ENCODE assay signal across 21 cellular contexts in genomic region chr3:42184622-42185010, GRCh38.
DNase-seq lines count a peak whose midpoint lies in the region; ATAC-seq and TF ChIP-seq lines count a peak whose summit lies in the region.
"Had no signal": no experiment of that assay in that cellular context is flagged by ENCODE, and none has a peak within 500 bp of the region (broad histone marks: within the 10 kb centered on the region; RNA-seq: fewer than 3 reads in every experiment).

No MANE protein-coding gene starts in this region.

- H3F3A ChIP-seq in PC-3 (ENCODE audit: low read length, unreplicated experiment) = no peaks in the 10 kb centered on the region

- H3K27me3 Mint-ChIP-seq in chondrocyte (ENCODE audit: low read depth) = no peaks in the 10 kb centered on the region
- no peaks in the 10 kb centered on the region for H3K27me3 Mint-ChIP-seq in mesothelial cell of epicardium (ENCODE audit: low read depth)
- no peaks in the 10 kb centered on the region for H3K27me3 Mint-ChIP-seq in activated CD4-positive, alpha-beta memory T cell treated with anti-CD3 and anti-CD28 coated beads for 36 hours
- H3K27me3 Mint-ChIP-seq: activated naive CD4-positive, alpha-beta T cell treated with anti-CD3 and anti-CD28 coated beads, Interleukin-2, amount 50 U/mL, for 24 hours had no signal

- H3K4me3 ChIP-seq in PC-3 (ENCODE audit: low read length) (no peak overlapping the region), stomach (no peak overlapping the region)
- H3K4me3 ChIP-seq: BLaER1 treated with 17β-estradiol and CSF1 and Interleukin-3, amounts not matched to agents 10 nM and 100 nM; HAP-1; left ventricle myocardium inferior; prostate gland had no signal

- no TSS peak for BruUV-seq in PC-3 (replicated peaks; lab: Mats Ljungman, UMichigan)

- ATAC-seq in PC-3 = no peak
- no peak for ATAC-seq in HG03432 (IDR thresholded peaks at IDR 0.05; ENCODE audit: unreplicated experiment)

- TF ChIP-seq CTCF in PC-3 (conservative IDR thresholded peaks at IDR 0.05; ENCODE audit: low read depth, low read length) (no peak), chondrocyte (IDR thresholded peaks at IDR 0.05) (no peak), mesothelial cell of epicardium (IDR thresholded peaks at IDR 0.05; ENCODE audit: unreplicated experiment) (no peak), stomach (IDR thresholded peaks at IDR 0.05) (no peak)

- H3K9me3 ChIP-seq in PC-3 (ENCODE audit: low read length) = no peaks in the 10 kb centered on the region
- H3K9me3 ChIP-seq in stomach = no peaks in the 10 kb centered on the region
- H3K9me3 ChIP-seq: BLaER1 treated with 17β-estradiol and CSF1 and Interleukin-3, amounts not matched to agents 10 nM and 100 nM; HAP-1; left ventricle myocardium inferior; prostate gland had no signal

- no peak for TF ChIP-seq POLR2A in stomach (IDR thresholded peaks at IDR 0.05)

- 0 out of 2 replicates have a peak overlapping the region, but pooled peaks have one; percentile 4 for H2AFZ ChIP-seq in PC-3 (ENCODE audit: low read length)

- POLR2A ChIA-PET in PC-3 (lab: Charles Lee; ENCODE audit: unreplicated experiment) = interaction anchor here (0.6 kb wide), 1 partner anchor 154 kb away, joined by 3 read pairs; no protein-coding TSS in a partner anchor
- POLR2A ChIA-PET in activated CD4-positive, alpha-beta memory T cell treated with anti-CD3 and anti-CD28 coated beads for 36 hours (lab: Charles Lee) = no interaction called here

- DNase-seq in PC-3 = no peak
- DNase-seq in chondrocyte (ENCODE audit: low spot score) = no peak
- DNase-seq in mesothelial cell of epicardium (ENCODE audit: low spot score in 2 of 2, unreplicated experiment in 2 of 2) = no peak
- DNase-seq in stomach = no peak
- no peak for DNase-seq in activated CD4-positive, alpha-beta memory T cell treated with anti-CD3 and anti-CD28 coated beads for 36 hours
- no peak for DNase-seq in NCI-H1694 treated with DMSO at 0.1 percent for 48 hours (lab: John Stamatoyannopoulos, UW)
- DNase-seq: activated CD4-positive, alpha-beta T cell treated with anti-CD3 and anti-CD28 coated beads, Interleukin-2, amount 50 U/mL, for 1 hour; anterior cingulate cortex; central memory CD4-positive, alpha-beta T cell; left ventricle myocardium inferior; NCI-H1092; NCI-H187 treated with DMSO at 0.1 percent for 48 hours; NCI-H226; NCI-H748 treated with DMSO at 0.1 percent for 48 hours; stimulated activated CD8-positive, alpha-beta memory T cell treated with anti-CD3 and anti-CD28 coated beads, Interleukin-4, amount 100 ng/mL, for 48 hours had no signal

- no peaks in the 10 kb centered on the region for H3K9me2 ChIP-seq in PC-3 (replicated peaks; ENCODE audit: low read length)

- no peak for TF ChIP-seq EP300 in stomach (IDR thresholded peaks at IDR 0.05)

- no peaks in the 10 kb centered on the region for H3K9me3 Mint-ChIP-seq in chondrocyte (ENCODE audit: low read depth)
- no peaks in the 10 kb centered on the region for H3K9me3 Mint-ChIP-seq in mesothelial cell of epicardium
- no peaks in the 10 kb centered on the region for H3K9me3 Mint-ChIP-seq in activated CD4-positive, alpha-beta memory T cell treated with anti-CD3 and anti-CD28 coated beads for 36 hours
- H3K9me3 Mint-ChIP-seq: activated naive CD4-positive, alpha-beta T cell treated with anti-CD3 and anti-CD28 coated beads, Interleukin-2, amount 50 U/mL, for 24 hours had no signal

- H3K4me3 Mint-ChIP-seq in chondrocyte (ENCODE audit: unreplicated experiment) = no peak overlapping the region
- no peak overlapping the region for H3K4me3 Mint-ChIP-seq in mesothelial cell of epicardium
- no peak overlapping the region for H3K4me3 Mint-ChIP-seq in activated CD4-positive, alpha-beta memory T cell treated with anti-CD3 and anti-CD28 coated beads for 36 hours
- H3K4me3 Mint-ChIP-seq: activated naive CD4-positive, alpha-beta T cell treated with anti-CD3 and anti-CD28 coated beads, Interleukin-2, amount 50 U/mL, for 24 hours had no signal

- H3K9ac ChIP-seq in PC-3 (ENCODE audit: low read length) = peak overlapping the region; percentile 11; the same call in 1 of the 2 replicates
- H3K9ac ChIP-seq: BLaER1 treated with 17β-estradiol and CSF1 and Interleukin-3, amounts not matched to agents 10 nM and 100 nM had no signal

- H3K79me2 ChIP-seq in PC-3 (ENCODE audit: low read length) = no peaks in the 10 kb centered on the region

- H3K36me3 Mint-ChIP-seq in chondrocyte (ENCODE audit: low read depth) (peaks cover 13% of the 10 kb centered on the region), mesothelial cell of epicardium (peaks cover 19% of the 10 kb centered on the region)
- peaks cover 2% of the 10 kb centered on the region for H3K36me3 Mint-ChIP-seq in activated CD4-positive, alpha-beta memory T cell treated with anti-CD3 and anti-CD28 coated beads for 36 hours

- no peaks in the 10 kb centered on the region for H3K36me3 ChIP-seq in PC-3 (ENCODE audit: low read depth, low read length)
- peaks cover 0 to 32% (median 19%) of the 10 kb centered on the region in 4 donors for H3K36me3 ChIP-seq in stomach
- H3K36me3 ChIP-seq: HAP-1, prostate gland had no signal

- H3K27ac Mint-ChIP-seq in chondrocyte (ENCODE audit: unreplicated experiment) = peak overlapping the region; percentile 82
- peak overlapping the region; percentile 31 for H3K27ac Mint-ChIP-seq in mesothelial cell of epicardium
- H3K27ac Mint-ChIP-seq in activated CD4-positive, alpha-beta memory T cell treated with anti-CD3 and anti-CD28 coated beads for 36 hours = no peak overlapping the region
- H3K27ac Mint-ChIP-seq: activated naive CD4-positive, alpha-beta T cell treated with anti-CD3 and anti-CD28 coated beads, Interleukin-2, amount 50 U/mL, for 24 hours had no signal

- H3K27me3 ChIP-seq in PC-3 (ENCODE audit: low read length) = no peaks in the 10 kb centered on the region
- no peaks in the 10 kb centered on the region for H3K27me3 ChIP-seq in stomach
- H3K27me3 ChIP-seq: BLaER1 treated with 17β-estradiol and CSF1 and Interleukin-3, amounts not matched to agents 10 nM and 100 nM had no signal

- peak overlapping the region; percentile 38 for H3K4me2 ChIP-seq in PC-3 (ENCODE audit: low read length)
- H3K4me2 ChIP-seq: BLaER1 treated with 17β-estradiol and CSF1 and Interleukin-3, amounts not matched to agents 10 nM and 100 nM had no signal

- H3K4me1 Mint-ChIP-seq in chondrocyte (ENCODE audit: low read depth) = peaks cover 25% of the 10 kb centered on the region
- peaks cover 21% of the 10 kb centered on the region for H3K4me1 Mint-ChIP-seq in mesothelial cell of epicardium
- H3K4me1 Mint-ChIP-seq in activated CD4-positive, alpha-beta memory T cell treated with anti-CD3 and anti-CD28 coated beads for 36 hours (ENCODE audit: low read depth) = peaks cover 3% of the 10 kb centered on the region

- intact Hi-C loops in PC-3 (cut with micrococcal nuclease) (loop anchor here (1.0 kb wide), 2 partner anchors 34 to 54 kb away; no protein-coding TSS in a partner anchor), stomach (cut with DNase I; ENCODE audit: low total_unique reads) (no loop called here)
- intact Hi-C loops in activated CD4-positive, alpha-beta memory T cell treated with anti-CD3 and anti-CD28 coated beads for 36 hours (cut with micrococcal nuclease) = no loop called here

- CTCF ChIA-PET in PC-3 (lab: Charles Lee) = interaction anchor here (1.0 to 2.5 kb wide), 3 partner anchors 33 to 67 kb away, joined by 5 to 12 read pairs (median 5); no protein-coding TSS in a partner anchor
- CTCF ChIA-PET in activated CD4-positive, alpha-beta memory T cell treated with anti-CD3 and anti-CD28 coated beads for 36 hours (lab: Charles Lee) = interaction anchor here (0.8 kb wide), 1 partner anchor 86 kb away, joined by 4 read pairs; no protein-coding TSS in a partner anchor

- WGBS in stomach, 5 donors = 30 to 63% (median 60%) methylated on average over 15 of the region's 15 CpGs

- H3K27ac ChIP-seq in PC-3 (ENCODE audit: low read length) = peak overlapping the region; percentile 73
- H3K27ac ChIP-seq in stomach = peak overlapping the region; percentile 45 to 83 (median 77)
- H3K27ac ChIP-seq: BLaER1 treated with 17β-estradiol and CSF1 and Interleukin-3, amounts not matched to agents 10 nM and 100 nM; left ventricle myocardium inferior; prostate gland; VCaP had no signal

- H4K20me1 ChIP-seq in PC-3 (ENCODE audit: low read length) = no peaks in the 10 kb centered on the region

- H3K4me1 ChIP-seq in PC-3 (ENCODE audit: insufficient read depth, low read length) (peaks cover 38% of the 10 kb centered on the region), stomach (peaks cover 29 to 80% (median 61%) of the 10 kb centered on the region in 4 donors)
- H3K4me1 ChIP-seq: prostate gland had no signal
